ENCODE assay signal across 26 cellular contexts in genomic region chrX:139304471-139304870, GRCh38.
"Had no signal": no experiment of that assay in that cellular context is flagged by ENCODE, and none has a peak within 500 bp of the region (broad histone marks: within the 10 kb centered on the region; RNA-seq: fewer than 3 reads in every experiment).

No MANE protein-coding gene starts in this region.

- ATAC-seq: activated T-cell treated with anti-CD3 and anti-CD28 coated beads, Interleukin-2, amount 50 U/mL, for 72 hours; gastroesophageal sphincter; left lung; lower lobe of right lung; natural killer cell treated with Interleukin-12 subunit alpha and Interleukin-12 subunit beta and Interleukin-15 and Interleukin-18, amount 100 ng/mL, for 72 hours; sciatic nerve; stimulated activated memory B cell treated with anti-CD40 and anti-IgM and Interleukin-4, amounts not matched to agents 10 μg/mL and 1 μg/mL and 100 μg/mL, for 72 hours; stimulated activated naive CD8-positive, alpha-beta T cell treated with anti-CD3 and anti-CD28 coated beads, Interleukin-15, amount 100 ng/mL, for 72 hours had no signal

- H3K27ac ChIP-seq: gastroesophageal sphincter, left lung, lower lobe of right lung, thyroid gland, upper lobe of left lung, VCaP had no signal

- H3K36me3 ChIP-seq: gastroesophageal sphincter, left lung, lower lobe of right lung, thyroid gland, upper lobe of left lung had no signal

- H3K27me3 ChIP-seq: gastroesophageal sphincter, left lung, thyroid gland, upper lobe of left lung had no signal

- H3K4me1 ChIP-seq: gastroesophageal sphincter, left lung, lower lobe of right lung, thyroid gland, upper lobe of left lung had no signal

- DNase-seq: activated CD4-positive, alpha-beta T cell treated with anti-CD3 and anti-CD28 coated beads for 4 hours; activated CD4-positive, alpha-beta T cell treated with anti-CD3 and anti-CD28 coated beads, Interleukin-2, amount 50 U/mL, for 4 hours; activated effector memory CD4-positive, alpha-beta T cell treated with Interleukin-2 at 50 U/mL for 16 hours; activated naive CD4-positive, alpha-beta T cell treated with Interleukin-2 at 50 U/mL for 16 hours; activated T-cell treated with anti-CD3 and anti-CD28 coated beads for 4 hours; activated T-cell treated with anti-CD3 and anti-CD28 coated beads, Interleukin-2, amount 50 U/mL, for 72 hours; anterior cingulate cortex; central memory CD4-positive, alpha-beta T cell; head of caudate nucleus; hippocampal formation; left lung; lower lobe of right lung; mesendoderm; small intestine; stimulated activated CD4-positive, alpha-beta T cell treated with anti-CD3 and anti-CD28 coated beads, Interleukin-4, amount 100 ng/mL, for 24 hours; stimulated activated CD8-positive, alpha-beta memory T cell treated with anti-CD3 and anti-CD28 coated beads, Interleukin-4, amount 100 ng/mL, for 48 hours; stimulated activated naive CD8-positive, alpha-beta T cell treated with anti-CD3 and anti-CD28 coated beads, Interleukin-15, amount 100 ng/mL, for 72 hours; substantia nigra; T-helper 9 cell; thyroid gland; upper lobe of left lung had no signal

- H3K4me3 ChIP-seq: gastroesophageal sphincter, left lung, lower lobe of right lung, thyroid gland, upper lobe of left lung had no signal

- H3K9me3 ChIP-seq: lower lobe of right lung, thyroid gland had no signal
